Comparison of ENCODE assay signal across 10 cellular contexts in the genomic region with DNA sequence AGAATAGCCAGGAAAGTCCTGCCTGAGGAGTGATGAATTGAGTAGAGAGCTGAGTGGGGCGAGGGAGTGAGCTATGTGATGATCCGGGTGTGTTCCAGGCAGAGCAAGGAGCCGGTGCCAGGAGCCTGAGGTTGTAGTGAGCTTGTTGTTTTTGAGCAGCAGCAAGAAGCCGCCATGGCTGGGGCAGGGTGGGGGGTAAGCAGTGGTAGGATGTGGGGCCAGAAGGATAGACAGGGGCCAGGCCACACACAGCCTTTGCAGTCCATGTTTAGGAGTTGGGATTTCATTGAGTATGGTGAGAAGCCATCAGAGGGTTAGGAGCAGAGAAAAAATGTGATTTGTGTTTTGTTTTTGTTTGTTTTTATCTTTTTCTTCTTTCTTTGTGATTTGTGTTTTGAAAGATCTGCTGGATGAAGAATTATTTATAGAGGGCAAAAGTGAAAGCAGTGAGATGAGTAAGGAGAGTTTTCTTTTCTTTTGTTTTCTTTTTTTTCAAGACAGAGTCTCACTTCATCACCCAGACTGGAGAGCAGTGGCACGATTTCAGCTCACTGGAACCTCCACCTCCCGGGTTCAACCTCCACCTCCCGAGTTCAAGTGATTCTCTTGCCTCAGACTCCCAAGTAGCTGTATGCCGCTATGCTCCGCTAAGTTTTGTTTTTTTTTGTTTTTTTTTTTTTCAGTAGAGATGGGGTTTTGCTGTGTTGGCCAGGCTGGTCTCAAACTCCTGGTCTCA.
DNase-seq lines count a peak whose midpoint lies in the region; ATAC-seq and TF ChIP-seq lines count a peak whose summit lies in the region.
"Had no signal": no experiment of that assay in that cellular context is flagged by ENCODE, and none has a peak within 500 bp of the region (broad histone marks: within the 10 kb centered on the region; RNA-seq: fewer than 3 reads in every experiment).

No MANE protein-coding gene starts in this region.

- H3K4me1 ChIP-seq in heart right ventricle, result peaks cover 0 to 14% (median 0%) of the 10 kb centered on the region in 9 donors
- H3K4me1 ChIP-seq in right atrium auricular region, result no peaks in the 10 kb centered on the region
- H3K4me1 ChIP-seq: A549 had no signal

- 67 to 71% methylated on average over 9 of the region's 9 CpGs for WGBS in heart right ventricle, 2 donors

- intact Hi-C loops in heart right ventricle (cut with DNase I), result no loop called here

- ATAC-seq in heart right ventricle (peak in 2 of 8 donors; percentile 26 to 30), HG03064 (IDR thresholded peaks at IDR 0.05; ENCODE audit: low read depth, unreplicated experiment) (peak; percentile 80), GM19023 (IDR thresholded peaks at IDR 0.05; ENCODE audit: unreplicated experiment) (no peak)
- ATAC-seq: A549; activated naive CD8-positive, alpha-beta T cell treated with anti-CD3 and anti-CD28 coated beads, Interleukin-2, amount 50 U/mL, for 24 hours had no signal

- H3K9me3 ChIP-seq in heart right ventricle (peaks cover 0 to 14% (median 6%) of the 10 kb centered on the region in 11 donors), right atrium auricular region (peaks cover 0 to 8% of the 10 kb centered on the region in 2 donors)

- H3K27ac ChIP-seq in heart right ventricle (peak overlapping the region in 6 of 10 donors; percentile 3 to 69 (median 65)), right atrium auricular region (no peak overlapping the region)
- H3K27ac ChIP-seq: A549 had no signal

- in situ Hi-C loops in GM13976 (cut with MboI; ENCODE audit: low sequenced_read_pairs, unreplicated experiment), result no loop called here

- TF ChIP-seq CTCF in heart right ventricle (IDR thresholded peaks at IDR 0.05) (no peak), right atrium auricular region (IDR thresholded peaks at IDR 0.05) (no peak), GM13976 (IDR thresholded peaks at IDR 0.05; ENCODE audit: borderline replicate concordance, control extremely low read depth, extremely low read depth, insufficient read depth, missing control alignments) (no peak)

- no peaks in the 10 kb centered on the region for H3K27me3 ChIP-seq in heart right ventricle
- no peaks in the 10 kb centered on the region for H3K27me3 ChIP-seq in right atrium auricular region

- no peaks in the 10 kb centered on the region for H3K36me3 ChIP-seq in heart right ventricle
- no peaks in the 10 kb centered on the region for H3K36me3 ChIP-seq in right atrium auricular region

- H3K4me3 ChIP-seq in heart right ventricle, result no peak overlapping the region
- no peak overlapping the region for H3K4me3 ChIP-seq in right atrium auricular region
- H3K4me3 ChIP-seq: A549 had no signal

- DNase-seq in heart right ventricle (peak in 1 of 2 donors; percentile 11), right atrium auricular region (ENCODE audit: low spot score) (no peak), amniotic epithelial cell (ENCODE audit: low read depth) (peak; percentile 79), GM13976 (ENCODE audit: low spot score) (no peak), islet precursor cell (no peak)
- no peak for DNase-seq in stimulated activated CD4-positive, alpha-beta T cell treated with anti-CD3 and anti-CD28 coated beads, Interleukin-2, amount 100 ng/mL, for 48 hours
- DNase-seq: activated naive CD8-positive, alpha-beta T cell treated with anti-CD3 and anti-CD28 coated beads, Interleukin-2, amount 50 U/mL, for 24 hours had no signal

Comparison
In these comparisons a context has a peak if more than half of its experiments do, and no peak if none do; other contexts are left out.
1. H3K27ac ChIP-seq: peak in heart right ventricle (6 of 10); none in right atrium auricular region (0 of 2).